In the genomic region with DNA sequence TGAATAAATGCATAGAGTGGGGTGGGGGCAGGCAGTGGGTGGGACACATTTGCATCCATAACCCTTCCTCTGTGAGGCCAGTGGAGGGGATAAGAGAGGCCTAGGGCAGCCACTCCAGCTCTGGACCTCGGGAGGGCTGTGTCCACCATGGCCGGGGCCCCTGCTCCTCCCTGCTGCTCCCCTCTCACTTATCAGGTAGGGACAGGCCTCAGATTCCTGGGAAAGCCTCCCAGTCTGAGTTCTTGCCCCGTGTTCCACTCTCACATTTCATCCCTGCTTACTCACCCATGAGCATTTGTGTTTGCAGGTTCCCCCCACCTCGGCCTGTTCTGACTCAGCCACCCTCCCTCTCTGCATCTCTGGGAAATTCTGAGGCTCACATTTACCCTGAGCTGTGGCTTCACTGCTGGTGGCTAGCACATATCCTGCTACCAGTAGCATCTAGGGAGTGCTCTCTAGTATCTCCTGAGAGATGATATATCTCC, we compare ENCODE assay signal across 8 cellular contexts.
A peak's percentile ranks its signal among the peaks of the same experiment; 100 is the strongest.
DNase-seq lines count a peak whose midpoint lies in the region; ATAC-seq and TF ChIP-seq lines count a peak whose summit lies in the region.

No MANE protein-coding gene starts in this region.

- BruUV-seq in PC-3 (replicated peaks; lab: Mats Ljungman, UMichigan): no TSS peak

- H3K79me2 ChIP-seq in PC-3 (ENCODE audit: low read length) (no peaks in the 10 kb centered on the region), hepatocyte (no peaks in the 10 kb centered on the region)

- H3K27me3 ChIP-seq in PC-3 (ENCODE audit: low read length) (no peaks in the 10 kb centered on the region), hepatocyte (no peaks in the 10 kb centered on the region), prostate gland (replicated peaks; ENCODE audit: insufficient read depth) (no peaks in the 10 kb centered on the region)

- H3K4me2 ChIP-seq in PC-3 (ENCODE audit: low read length): peak overlapping the region; percentile 75
- H3K4me2 ChIP-seq in hepatocyte: no peak overlapping the region

- H3F3A ChIP-seq in PC-3 (ENCODE audit: low read length, unreplicated experiment): no peaks in the 10 kb centered on the region

- ATAC-seq in HG02571 (IDR thresholded peaks at IDR 0.05; ENCODE audit: unreplicated experiment) (peak; percentile 45), PC-3 (peak; percentile 86)

- WGBS in hepatocyte (ENCODE audit: low lambda C conversion rate, missing lambda C conversion rate): 56% methylated on average over 3 of the region's 4 CpGs
- 30% methylated on average over 4 of the region's 4 CpGs for WGBS in prostate gland

- no peaks in the 10 kb centered on the region for H4K20me1 ChIP-seq in PC-3 (ENCODE audit: low read length)
- no peaks in the 10 kb centered on the region for H4K20me1 ChIP-seq in hepatocyte (ENCODE audit: insufficient read depth, poor library complexity, severe bottlenecking)

- H3K4me3 ChIP-seq in PC-3 (ENCODE audit: low read length) (peak overlapping the region; percentile 31; the same call in 1 of the 2 replicates), hepatocyte (no peak overlapping the region), prostate gland (no peak overlapping the region)

- intact Hi-C loops in PC-3 (cut with micrococcal nuclease) (loop anchor here (5.0 kb wide), 1 partner anchor 36 kb away; no protein-coding TSS in a partner anchor), prostate gland (cut with DNase I) (no loop called here)

- DNase-seq in NCI-H2171 treated with DMSO at 0.1 percent for 48 hours (lab: John Stamatoyannopoulos, UW): peak; percentile 5
- no peak for DNase-seq in NCI-H2171 (lab: John Stamatoyannopoulos, UW)
- DNase-seq in PC-3: peak; percentile 83
- DNase-seq in hepatocyte (ENCODE audit: low spot score): peak; percentile 49
- DNase-seq in amygdala (lab: John Stamatoyannopoulos, UW): no peak
- DNase-seq in prostate gland (ENCODE audit: low spot score): no peak
- no peak for DNase-seq in NCI-H345 treated with DMSO at 0.1 percent for 48 hours (lab: John Stamatoyannopoulos, UW; ENCODE audit: unreplicated experiment)

- H3K27ac ChIP-seq in PC-3 (ENCODE audit: low read length) (peak overlapping the region; percentile 97), hepatocyte (no peak overlapping the region), prostate gland (no peak overlapping the region)

- CTCF ChIA-PET in PC-3 (lab: Charles Lee): interaction anchor here (0.6 to 1.3 kb wide), 7 partner anchors 11 to 96 kb away, joined by 3 to 14 read pairs (median 3); no protein-coding TSS in a partner anchor

- no peak for TF ChIP-seq POLR2A in prostate gland (IDR thresholded peaks at IDR 0.05)

- H3K36me3 ChIP-seq in PC-3 (ENCODE audit: low read depth, low read length) (no peaks in the 10 kb centered on the region), hepatocyte (replicated peaks; ENCODE audit: insufficient read depth, low read depth) (no peaks in the 10 kb centered on the region), prostate gland (no peaks in the 10 kb centered on the region)

- H3K9me2 ChIP-seq in PC-3 (replicated peaks; ENCODE audit: low read length): no peaks in the 10 kb centered on the region
- H3K9me2 ChIP-seq in hepatocyte (replicated peaks; ENCODE audit: insufficient read depth): no peaks in the 10 kb centered on the region

- H3K9me3 ChIP-seq in PC-3 (ENCODE audit: low read length): no peaks in the 10 kb centered on the region
- no peaks in the 10 kb centered on the region for H3K9me3 ChIP-seq in hepatocyte (ENCODE audit: low read depth)
- H3K9me3 ChIP-seq in prostate gland: no peaks in the 10 kb centered on the region

- H3K9ac ChIP-seq in PC-3 (ENCODE audit: low read length): peak overlapping the region; percentile 83

- TF ChIP-seq CTCF in PC-3 (conservative IDR thresholded peaks at IDR 0.05; ENCODE audit: low read depth, low read length) (no peak), hepatocyte (IDR thresholded peaks at IDR 0.05; ENCODE audit: poor library complexity) (no peak), prostate gland (IDR thresholded peaks at IDR 0.05) (no peak)

- H2AFZ ChIP-seq in PC-3 (ENCODE audit: low read length) (peak overlapping the region; percentile 46), hepatocyte (no peak overlapping the region)

- H3K4me1 ChIP-seq in PC-3 (ENCODE audit: insufficient read depth, low read length) (peaks cover 26% of the 10 kb centered on the region), hepatocyte (ENCODE audit: insufficient read depth) (peaks cover 6% of the 10 kb centered on the region), prostate gland (replicated peaks) (no peaks in the 10 kb centered on the region)

- POLR2A ChIA-PET in PC-3 (lab: Charles Lee; ENCODE audit: unreplicated experiment): no interaction called here

Comparison
In these comparisons a context has a peak if more than half of its experiments do, and no peak if none do; other contexts are left out.
1. DNase-seq: peak in NCI-H2171 treated with DMSO at 0.1 percent for 48 hours (single experiment), PC-3 (single experiment) and hepatocyte (single experiment); none in NCI-H2171 (single experiment), amygdala (0 of 56), prostate gland (single experiment) and NCI-H345 treated with DMSO at 0.1 percent for 48 hours (single experiment).